27 cellular contexts compared by ENCODE assay signal in genomic region chr2:236109061-236109460, GRCh38. TPM values are rescaled to one million over a fixed set of nuclear protein-coding genes. Genes with fewer than 3 reads are reported as not detected.
"Had no signal": no experiment of that assay in that cellular context is flagged by ENCODE, and none has a peak within 500 bp of the region (broad histone marks: within the 10 kb centered on the region; RNA-seq: fewer than 3 reads in every experiment).

No MANE protein-coding gene starts in this region.

- H3K9me3 ChIP-seq: esophagus muscularis mucosa, gastrocnemius medialis, heart right ventricle, pancreas, psoas muscle, testis, vagina had no signal

- H3K4me1 ChIP-seq: gastrocnemius medialis, pancreas, psoas muscle, testis, vagina had no signal

- H3K4me1 Mint-ChIP-seq: stimulated activated naive B cell treated with anti-CD40 and anti-IgM and Interleukin-4, amounts not matched to agents 10 μg/mL and 1 μg/mL and 100 μg/mL, for 72 hours; stimulated activated naive CD8-positive, alpha-beta T cell treated with anti-CD3 and anti-CD28 coated beads, Interleukin-15, amount 100 ng/mL, for 72 hours had no signal

- H3K27ac Mint-ChIP-seq: naive B cell; stimulated activated naive B cell treated with anti-CD40 and anti-IgM and Interleukin-4, amounts not matched to agents 10 μg/mL and 1 μg/mL and 100 μg/mL, for 72 hours had no signal

- H3K4me3 ChIP-seq: dorsolateral prefrontal cortex, esophagus muscularis mucosa, gastrocnemius medialis, heart right ventricle, pancreas, psoas muscle, testis, vagina had no signal

- H3K36me3 ChIP-seq: gastrocnemius medialis, heart right ventricle, pancreas, vagina had no signal

- H3K4me3 Mint-ChIP-seq: naive B cell; stimulated activated naive B cell treated with anti-CD40 and anti-IgM and Interleukin-4, amounts not matched to agents 10 μg/mL and 1 μg/mL and 100 μg/mL, for 72 hours; stimulated activated naive CD8-positive, alpha-beta T cell treated with anti-CD3 and anti-CD28 coated beads, Interleukin-15, amount 100 ng/mL, for 72 hours had no signal

- H3K27ac ChIP-seq: epithelial cell of prostate, esophagus muscularis mucosa, gastrocnemius medialis, heart right ventricle, pancreas, psoas muscle, testis, vagina had no signal

- H3K9me3 Mint-ChIP-seq: stimulated activated naive CD8-positive, alpha-beta T cell treated with anti-CD3 and anti-CD28 coated beads, Interleukin-15, amount 100 ng/mL, for 72 hours; type B pancreatic cell had no signal

- DNase-seq: cortex of kidney; effector CD8-positive, alpha-beta T cell; gastrocnemius medialis; heart right ventricle; hypothalamus; kidney glomerular epithelial cell; mesendoderm; naive B cell; occipital lobe; pancreas; psoas muscle; retina; stimulated activated CD4-positive, alpha-beta T cell treated with anti-CD3 and anti-CD28 coated beads, Interleukin-2, amount 100 ng/mL, for 24 hours; stimulated activated CD4-positive, alpha-beta T cell treated with anti-CD3 and anti-CD28 coated beads, Interleukin-4, amount 100 ng/mL, for 4 hours; stimulated activated naive B cell treated with anti-CD40 and anti-IgM and Interleukin-4, amounts not matched to agents 10 μg/mL and 1 μg/mL and 100 μg/mL, for 72 hours; stimulated activated naive CD8-positive, alpha-beta T cell treated with anti-CD3 and anti-CD28 coated beads, Interleukin-15, amount 100 ng/mL, for 72 hours; testis had no signal

- H3K36me3 Mint-ChIP-seq: naive B cell; stimulated activated naive B cell treated with anti-CD40 and anti-IgM and Interleukin-4, amounts not matched to agents 10 μg/mL and 1 μg/mL and 100 μg/mL, for 72 hours; type B pancreatic cell had no signal

- H3K27me3 ChIP-seq: dorsolateral prefrontal cortex, esophagus muscularis mucosa, gastrocnemius medialis, heart right ventricle, pancreas, testis, vagina had no signal

- H3K27me3 Mint-ChIP-seq: type B pancreatic cell had no signal

RNA-seq across cellular contexts. Expression of gene GBX2, which starts 59.1 kb away (rescaled TPM):
- total RNA-seq: esophagus muscularis mucosa, fibroblast of villous mesenchyme, gastrocnemius medialis, liver, occipital lobe, pancreas, psoas muscle, sciatic nerve, skeletal muscle tissue, subcutaneous adipose tissue, vagina had no signal
- polyA plus RNA-seq: liver, pancreas, psoas muscle had no signal
